12 cellular contexts compared by ENCODE assay signal in the genomic region with DNA sequence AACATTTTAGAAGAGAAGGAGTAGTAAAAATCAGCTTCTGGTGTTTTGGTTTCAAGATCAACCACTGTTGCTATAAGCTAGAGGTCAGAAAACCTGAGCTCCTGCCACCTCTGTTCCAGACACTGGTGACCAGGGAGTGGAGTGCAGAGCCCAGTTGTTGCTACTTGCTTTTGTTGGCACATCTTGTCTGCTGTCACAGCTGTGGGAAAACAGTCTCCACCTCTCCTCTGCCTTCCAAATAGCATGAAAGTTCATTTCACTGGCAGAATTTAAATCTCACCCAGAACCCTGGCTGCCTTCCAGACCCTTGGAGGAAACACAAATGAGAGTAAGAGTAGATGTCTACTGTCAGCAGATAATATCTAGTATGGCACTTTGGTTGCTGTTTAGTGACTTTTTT.
A peak's percentile ranks its signal among the peaks of the same experiment; 100 is the strongest.
DNase-seq lines count a peak whose midpoint lies in the region; ATAC-seq and TF ChIP-seq lines count a peak whose summit lies in the region.
"Had no signal": no experiment of that assay in that cellular context is flagged by ENCODE, and none has a peak within 500 bp of the region (broad histone marks: within the 10 kb centered on the region; RNA-seq: fewer than 3 reads in every experiment).

No MANE protein-coding gene starts in this region.

- no peak overlapping the region for H2AFZ ChIP-seq in neuronal stem cell (ENCODE audit: low read length)

- H3K4me1 ChIP-seq in HEK293 (ENCODE audit: control insufficient read depth, insufficient read depth, low read length): peaks cover 4% of the 10 kb centered on the region; the same call in 1 of the 2 replicates
- no peaks in the 10 kb centered on the region for H3K4me1 ChIP-seq in prostate gland (replicated peaks)
- no peaks in the 10 kb centered on the region for H3K4me1 ChIP-seq in neuronal stem cell (ENCODE audit: control insufficient read depth in 2 of 2, insufficient read depth in 1 of 2, low read depth in 1 of 2, low read length in 2 of 2)
- H3K4me1 ChIP-seq: foreskin keratinocyte had no signal

- POLR2A ChIA-PET in HEK293 (lab: Yijun Ruan, JAX) (no interaction called here), T-cell (lab: Charles Lee) (interaction anchor here (0.5 to 0.6 kb wide), 2 partner anchors 19 to 32 kb away, joined by 4 to 9 read pairs; no protein-coding TSS in a partner anchor)

- CTCF ChIA-PET in HEK293 (lab: Yijun Ruan, JAX) (no interaction called here), T-cell (lab: Charles Lee) (no interaction called here)

- no peaks in the 10 kb centered on the region for H3K9me3 ChIP-seq in HEK293 (ENCODE audit: control insufficient read depth, insufficient read depth, low read depth, low read length)
- no peaks in the 10 kb centered on the region for H3K9me3 ChIP-seq in prostate gland
- H3K9me3 ChIP-seq in neuronal stem cell (replicated peaks in 1 of 2; ENCODE audit: control insufficient read depth in 2 of 2, insufficient read depth in 1 of 2, low read depth in 1 of 2, low read length in 2 of 2): no peaks in the 10 kb centered on the region

- H2BK15ac ChIP-seq in neuronal stem cell (ENCODE audit: low read length): no peak overlapping the region

- no peak for TF ChIP-seq POLR2A in prostate gland (IDR thresholded peaks at IDR 0.05)

- H2AK5ac ChIP-seq in neuronal stem cell (ENCODE audit: low read depth, low read length): no peak overlapping the region

- H3K27ac Mint-ChIP-seq in T-cell: peak overlapping the region; percentile 3 to 4
- no peak overlapping the region for H3K27ac Mint-ChIP-seq in immature natural killer cell
- H3K27ac Mint-ChIP-seq: activated T-helper 1 cell treated with anti-CD3 and anti-CD28 coated beads, Interleukin-12 subunit alpha, Interleukin-12 subunit beta, Interleukin-2, Interleukin-4 antibody, amounts not matched to agents 30 ng/mL and 10 ng/mL and 1 ng/mL, durations not matched to agents 14 hours and 24 hours and 36 hours; stimulated activated effector memory CD8-positive, alpha-beta T cell treated with anti-CD3 and anti-CD28 coated beads, Interleukin-12 subunit alpha, Interleukin-12 subunit beta, amount 100 ng/mL, for 72 hours had no signal

- no peak overlapping the region for H4K8ac ChIP-seq in neuronal stem cell (ENCODE audit: low read depth, low read length)

- no peak for ATAC-seq in T-cell (replicated peaks in 1 of 4)
- ATAC-seq: activated CD4-positive, CD25-positive, alpha-beta regulatory T cell treated with anti-CD3 and anti-CD28 coated beads, Interleukin-2, amount 50 U/mL, for 24 hours; foreskin keratinocyte; stimulated activated effector memory CD8-positive, alpha-beta T cell treated with anti-CD3 and anti-CD28 coated beads, Interleukin-12 subunit alpha, Interleukin-12 subunit beta, amount 100 ng/mL, for 72 hours had no signal

- H3K27me3 Mint-ChIP-seq in T-cell: no peaks in the 10 kb centered on the region
- H3K27me3 Mint-ChIP-seq in immature natural killer cell (ENCODE audit: low read depth in 3 of 3): peaks cover 0 to 5% (median 3%) of the 10 kb centered on the region in 3 donors

- no peak overlapping the region for H3K4me2 ChIP-seq in neuronal stem cell (ENCODE audit: insufficient read depth, low read length, poor library complexity, severe bottlenecking)

- no peak overlapping the region for H4K91ac ChIP-seq in neuronal stem cell (ENCODE audit: low read depth, low read length, poor library complexity)

- H3K4me3 ChIP-seq in HEK293 (ENCODE audit: low read depth, low read length) (no peak overlapping the region), prostate gland (no peak overlapping the region), neuronal stem cell (ENCODE audit: low read length in 2 of 2) (no peak overlapping the region)

- TF ChIP-seq CTCF in HEK293 (tag by site-specific recombination; IDR thresholded peaks at IDR 0.05): no peak
- no peak for TF ChIP-seq CTCF in prostate gland (IDR thresholded peaks at IDR 0.05)

- no peaks in the 10 kb centered on the region for H3K79me1 ChIP-seq in neuronal stem cell (ENCODE audit: low read depth, low read length)

- DNase-seq in T-cell (no peak), fibroblast of peridontal ligament (ENCODE audit: extremely low read depth) (peak; percentile 40), prostate gland (ENCODE audit: low spot score) (peak; percentile 47), immature natural killer cell (no peak), KBM-7 (no peak), neuronal stem cell (ENCODE audit: low spot score) (no peak)
- no peak for DNase-seq in activated CD4-positive, alpha-beta T cell treated with anti-CD3 and anti-CD28 coated beads, Interleukin-2, amount 50 U/mL, for 4 hours
- DNase-seq: foreskin keratinocyte had no signal

- no peak overlapping the region for H3K23ac ChIP-seq in neuronal stem cell (ENCODE audit: low read depth, low read length, poor library complexity)

- H3K4me3 Mint-ChIP-seq in T-cell (no peak overlapping the region), immature natural killer cell (no peak overlapping the region)
- H3K4me3 Mint-ChIP-seq: activated T-helper 1 cell treated with anti-CD3 and anti-CD28 coated beads, Interleukin-12 subunit alpha, Interleukin-12 subunit beta, Interleukin-2, Interleukin-4 antibody, amounts not matched to agents 30 ng/mL and 10 ng/mL and 1 ng/mL, durations not matched to agents 14 hours and 24 hours and 36 hours; stimulated activated effector memory CD8-positive, alpha-beta T cell treated with anti-CD3 and anti-CD28 coated beads, Interleukin-12 subunit alpha, Interleukin-12 subunit beta, amount 100 ng/mL, for 72 hours had no signal

- intact Hi-C loops in prostate gland (cut with DNase I): no loop called here

- in situ Hi-C loops in KBM-7 (cut with MboI; ENCODE audit: low pct_unique_long_range_greater_than_20kb, low sequenced_read_pairs): no loop called here

- no peak overlapping the region for H2BK5ac ChIP-seq in neuronal stem cell (ENCODE audit: low read length)

- H3K36me3 ChIP-seq in HEK293 (ENCODE audit: control insufficient read depth in 2 of 2, insufficient read depth in 1 of 2, low read length in 2 of 2): no peaks in the 10 kb centered on the region
- H3K36me3 ChIP-seq in prostate gland: no peaks in the 10 kb centered on the region
- H3K36me3 ChIP-seq in neuronal stem cell (replicated peaks in 1 of 2; ENCODE audit: control insufficient read depth in 2 of 2, insufficient read depth in 2 of 2, low read length in 2 of 2): no peaks in the 10 kb centered on the region

- H3K9me3 Mint-ChIP-seq in T-cell (no peaks in the 10 kb centered on the region), immature natural killer cell (no peaks in the 10 kb centered on the region)
- H3K9me3 Mint-ChIP-seq: activated T-helper 1 cell treated with anti-CD3 and anti-CD28 coated beads, Interleukin-12 subunit alpha, Interleukin-12 subunit beta, Interleukin-2, Interleukin-4 antibody, amounts not matched to agents 30 ng/mL and 10 ng/mL and 1 ng/mL, durations not matched to agents 14 hours and 24 hours and 36 hours; stimulated activated effector memory CD8-positive, alpha-beta T cell treated with anti-CD3 and anti-CD28 coated beads, Interleukin-12 subunit alpha, Interleukin-12 subunit beta, amount 100 ng/mL, for 72 hours had no signal

- H3K27me3 ChIP-seq in prostate gland (replicated peaks; ENCODE audit: insufficient read depth) (no peaks in the 10 kb centered on the region), neuronal stem cell (ENCODE audit: control insufficient read depth in 3 of 3, insufficient read depth in 3 of 3, low read depth in 1 of 3, low read length in 3 of 3) (no peaks in the 10 kb centered on the region)

- no peak overlapping the region for H3K4ac ChIP-seq in neuronal stem cell (ENCODE audit: low read length)

- H3K27ac ChIP-seq in HEK293 (ENCODE audit: extremely low read depth, low read depth, low read length): no peak overlapping the region
- no peak overlapping the region for H3K27ac ChIP-seq in prostate gland
- H3K27ac ChIP-seq in neuronal stem cell (replicated peaks; ENCODE audit: low read length): no peak overlapping the region
- H3K27ac ChIP-seq: foreskin keratinocyte had no signal

- H3K14ac ChIP-seq in neuronal stem cell (ENCODE audit: low read length): no peak overlapping the region

- no peak overlapping the region for H3K18ac ChIP-seq in neuronal stem cell (ENCODE audit: low read length)

- no peak overlapping the region for H2BK120ac ChIP-seq in neuronal stem cell (ENCODE audit: low read depth, low read length)

- peaks cover 15 to 27% (median 22%) of the 10 kb centered on the region in 3 donors for H3K4me1 Mint-ChIP-seq in T-cell
- H3K4me1 Mint-ChIP-seq in immature natural killer cell: no peaks in the 10 kb centered on the region

- no peak overlapping the region for H3K9ac ChIP-seq in neuronal stem cell (ENCODE audit: low read depth, low read length, poor library complexity)

- H3K36me3 Mint-ChIP-seq in T-cell (no peaks in the 10 kb centered on the region), immature natural killer cell (no peaks in the 10 kb centered on the region)
- H3K36me3 Mint-ChIP-seq: stimulated activated effector memory CD8-positive, alpha-beta T cell treated with anti-CD3 and anti-CD28 coated beads, Interleukin-12 subunit alpha, Interleukin-12 subunit beta, amount 100 ng/mL, for 72 hours had no signal

- no peak overlapping the region for H2BK12ac ChIP-seq in neuronal stem cell (ENCODE audit: low read length)

TF ChIP-seq in HEK293, 187 proteins besides CTCF, POLR2A, EP300 and RAD21:
- TF ChIP-seq SCRT2 (tag by site-specific recombination; IDR thresholded peaks at IDR 0.05): no peak
- TF ChIP-seq FEZF1 (tag by site-specific recombination; IDR thresholded peaks at IDR 0.05): peak; percentile 59

Comparison
In these comparisons a context has a peak if more than half of its experiments do, and no peak if none do; other contexts are left out.
1. DNase-seq: peak in fibroblast of peridontal ligament (single experiment) and prostate gland (single experiment); none in T-cell (0 of 34), immature natural killer cell (0 of 3), activated CD4-positive, alpha-beta T cell treated with anti-CD3 and anti-CD28 coated beads, Interleukin-2, amount 50 U/mL, for 4 hours (0 of 2), KBM-7 (single experiment) and neuronal stem cell (single experiment).
2. H3K27ac Mint-ChIP-seq: peak in T-cell (2 of 2); none in immature natural killer cell (0 of 6).